Comparison of ENCODE assay signal across 23 cellular contexts in genomic region chr3:63990733-63991132, GRCh38. TPM values are rescaled to one million over a fixed set of nuclear protein-coding genes. Genes with fewer than 3 reads are reported as not detected.
DNase-seq lines count a peak whose midpoint lies in the region; ATAC-seq and TF ChIP-seq lines count a peak whose summit lies in the region.
"Had no signal": no experiment of that assay in that cellular context is flagged by ENCODE, and none has a peak within 500 bp of the region (broad histone marks: within the 10 kb centered on the region; RNA-seq: fewer than 3 reads in every experiment).

No MANE protein-coding gene starts in this region.

- DNase-seq in activated naive CD4-positive, alpha-beta T cell treated with anti-CD3 and anti-CD28 coated beads, Interleukin-2, amount 10 ng/mL, durations not matched to agents 7 days and 5 days = no peak
- no peak for DNase-seq in activated naive CD4-positive, alpha-beta T cell treated with anti-CD3 and anti-CD28 coated beads, Interleukin-2, amount 50 U/mL, for 16 hours
- DNase-seq in lung microvascular endothelial cell (ENCODE audit: low read depth in 2 of 2) (peak; percentile 16 to 49), COLO668 (lab: John Stamatoyannopoulos, UW; ENCODE audit: unreplicated experiment) (no peak), OCI-LY7 (ENCODE audit: low spot score) (no peak)
- DNase-seq in stimulated activated naive CD8-positive, alpha-beta T cell treated with anti-CD3 and anti-CD28 coated beads, Interleukin-15, amount 100 ng/mL, for 72 hours = no peak
- no peak for DNase-seq in stimulated activated CD4-positive, alpha-beta T cell treated with anti-CD3 and anti-CD28 coated beads, Interleukin-4, amount 100 ng/mL, for 4 hours
- DNase-seq: activated B cell treated with CpG ODN at 0.5 μM for 24 hours; activated effector memory CD4-positive, alpha-beta T cell treated with Interleukin-2 at 50 U/mL for 16 hours; DMS53; endodermal cell; GF-D8; mucosa of descending colon; NCI-H1105 treated with DMSO at 0.1 percent for 48 hours; NCI-H2107; NCI-H524; retina had no signal

- H3K36me3 ChIP-seq in OCI-LY7 (ENCODE audit: insufficient read depth, low read length) = peaks cover 99% of the 10 kb centered on the region

- H4K20me1 ChIP-seq in OCI-LY7 (ENCODE audit: insufficient read depth, low read length) = no peaks in the 10 kb centered on the region

- H3K27ac Mint-ChIP-seq in activated naive CD4-positive, alpha-beta T cell treated with anti-CD3 and anti-CD28 coated beads, Interleukin-2, amount 10 ng/mL, durations not matched to agents 7 days and 5 days = peak overlapping the region; percentile 69
- H3K27ac Mint-ChIP-seq in activated T-helper 17 cell treated with anti-CD3 and anti-CD28 coated beads, Interleukin-2, amount 50 U/mL, for 72 hours = peak overlapping the region; percentile 86
- peak overlapping the region; percentile 14 to 83 for H3K27ac Mint-ChIP-seq in stimulated activated naive CD8-positive, alpha-beta T cell treated with anti-CD3 and anti-CD28 coated beads, Interleukin-15, amount 100 ng/mL, for 72 hours
- H3K27ac Mint-ChIP-seq: endodermal cell had no signal

- no peaks in the 10 kb centered on the region for H3K9me2 ChIP-seq in OCI-LY7 (ENCODE audit: insufficient read depth, low read length)

- TF ChIP-seq CTCF in OCI-LY7 (conservative IDR thresholded peaks at IDR 0.05; ENCODE audit: low read length) = no peak

- POLR2A ChIA-PET in OCI-LY7 (lab: Charles Lee) = interaction anchor here (1.0 to 1.6 kb wide), 2 partner anchors 10 to 18 kb away, joined by 3 to 4 read pairs; no protein-coding TSS in a partner anchor

- CTCF ChIA-PET in activated naive CD4-positive, alpha-beta T cell treated with anti-CD3 and anti-CD28 coated beads, Interleukin-2, amount 10 ng/mL, durations not matched to agents 7 days and 5 days (lab: Charles Lee) = interaction anchor here (0.8 to 5.6 kb wide), 4 partner anchors 13 to 122 kb away, joined by 3 to 139 read pairs (median 15); partner anchors contain the start of gene PSMD6
- CTCF ChIA-PET in OCI-LY7 (lab: Charles Lee; ENCODE audit: unreplicated experiment) = no interaction called here

- no peak overlapping the region for H3K4me3 Mint-ChIP-seq in activated naive CD4-positive, alpha-beta T cell treated with anti-CD3 and anti-CD28 coated beads, Interleukin-2, amount 10 ng/mL, durations not matched to agents 7 days and 5 days
- H3K4me3 Mint-ChIP-seq in activated T-helper 17 cell treated with anti-CD3 and anti-CD28 coated beads, Interleukin-2, amount 50 U/mL, for 72 hours = no peak overlapping the region
- H3K4me3 Mint-ChIP-seq in stimulated activated naive CD8-positive, alpha-beta T cell treated with anti-CD3 and anti-CD28 coated beads, Interleukin-15, amount 100 ng/mL, for 72 hours = no peak overlapping the region
- H3K4me3 Mint-ChIP-seq: activated B cell treated with CpG ODN at 0.5 μM for 24 hours, endodermal cell had no signal

- no TSS peak for BruUV-seq in OCI-LY7 (replicated peaks; lab: Mats Ljungman, UMichigan)

- intact Hi-C loops in OCI-LY7 (cut with micrococcal nuclease; ENCODE audit: unreplicated experiment) = loop anchor here (5.0 kb wide), 2 partner anchors 78 to 163 kb away; partner anchors contain the start of gene SCAANT1

- no peak overlapping the region for H3K27ac ChIP-seq in OCI-LY7 (ENCODE audit: low read depth, low read length, poor library complexity, severe bottlenecking)
- H3K27ac ChIP-seq: ascending aorta, C4-2B, SK-N-MC, suprapubic skin, vagina had no signal

- H3K79me2 ChIP-seq in OCI-LY7 (ENCODE audit: insufficient read depth, low read depth, low read length) = no peaks in the 10 kb centered on the region

- no peaks in the 10 kb centered on the region for H3K27me3 Mint-ChIP-seq in activated naive CD4-positive, alpha-beta T cell treated with anti-CD3 and anti-CD28 coated beads, Interleukin-2, amount 10 ng/mL, durations not matched to agents 7 days and 5 days
- no peaks in the 10 kb centered on the region for H3K27me3 Mint-ChIP-seq in activated T-helper 17 cell treated with anti-CD3 and anti-CD28 coated beads, Interleukin-2, amount 50 U/mL, for 72 hours
- H3K27me3 Mint-ChIP-seq in stimulated activated naive CD8-positive, alpha-beta T cell treated with anti-CD3 and anti-CD28 coated beads, Interleukin-15, amount 100 ng/mL, for 72 hours = no peaks in the 10 kb centered on the region
- H3K27me3 Mint-ChIP-seq: activated B cell treated with CpG ODN at 0.5 μM for 24 hours had no signal

- no peaks in the 10 kb centered on the region for H3K9me3 ChIP-seq in OCI-LY7 (ENCODE audit: low read length)
- H3K9me3 ChIP-seq: ascending aorta, mucosa of descending colon, suprapubic skin, vagina had no signal

- H3K4me1 ChIP-seq in OCI-LY7 (ENCODE audit: insufficient read depth, low read length, poor library complexity, severe bottlenecking) = no peaks in the 10 kb centered on the region
- H3K4me1 ChIP-seq: ascending aorta, suprapubic skin, vagina had no signal

- no peak overlapping the region for H3K4me2 ChIP-seq in OCI-LY7 (ENCODE audit: low read length)

- H3K9me3 Mint-ChIP-seq in activated naive CD4-positive, alpha-beta T cell treated with anti-CD3 and anti-CD28 coated beads, Interleukin-2, amount 10 ng/mL, durations not matched to agents 7 days and 5 days = no peaks in the 10 kb centered on the region
- no peaks in the 10 kb centered on the region for H3K9me3 Mint-ChIP-seq in activated T-helper 17 cell treated with anti-CD3 and anti-CD28 coated beads, Interleukin-2, amount 50 U/mL, for 72 hours
- H3K9me3 Mint-ChIP-seq in stimulated activated naive CD8-positive, alpha-beta T cell treated with anti-CD3 and anti-CD28 coated beads, Interleukin-15, amount 100 ng/mL, for 72 hours = no peaks in the 10 kb centered on the region
- H3K9me3 Mint-ChIP-seq: activated B cell treated with CpG ODN at 0.5 μM for 24 hours, endodermal cell had no signal

- H3K4me3 ChIP-seq in OCI-LY7 (ENCODE audit: low read depth, low read length, poor library complexity, severe bottlenecking) = no peak overlapping the region
- H3K4me3 ChIP-seq: ascending aorta, mucosa of descending colon, SK-N-MC, suprapubic skin, vagina had no signal

- peaks cover 86% of the 10 kb centered on the region for H3K36me3 Mint-ChIP-seq in activated naive CD4-positive, alpha-beta T cell treated with anti-CD3 and anti-CD28 coated beads, Interleukin-2, amount 10 ng/mL, durations not matched to agents 7 days and 5 days
- H3K36me3 Mint-ChIP-seq in activated T-helper 17 cell treated with anti-CD3 and anti-CD28 coated beads, Interleukin-2, amount 50 U/mL, for 72 hours (ENCODE audit: low read depth) = peaks cover 97% of the 10 kb centered on the region

- H2AFZ ChIP-seq in OCI-LY7 (ENCODE audit: low read length) = no peak overlapping the region

- ATAC-seq in activated T-helper 17 cell treated with anti-CD3 and anti-CD28 coated beads, Interleukin-2, amount 50 U/mL, for 72 hours (replicated peaks) = no peak
- no peak for ATAC-seq in stimulated activated naive CD8-positive, alpha-beta T cell treated with anti-CD3 and anti-CD28 coated beads, Interleukin-15, amount 100 ng/mL, for 72 hours
- ATAC-seq: mucosa of descending colon had no signal

- peaks cover 50% of the 10 kb centered on the region for H3K4me1 Mint-ChIP-seq in activated naive CD4-positive, alpha-beta T cell treated with anti-CD3 and anti-CD28 coated beads, Interleukin-2, amount 10 ng/mL, durations not matched to agents 7 days and 5 days
- peaks cover 13% of the 10 kb centered on the region for H3K4me1 Mint-ChIP-seq in activated T-helper 17 cell treated with anti-CD3 and anti-CD28 coated beads, Interleukin-2, amount 50 U/mL, for 72 hours
- H3K4me1 Mint-ChIP-seq in stimulated activated naive CD8-positive, alpha-beta T cell treated with anti-CD3 and anti-CD28 coated beads, Interleukin-15, amount 100 ng/mL, for 72 hours = peaks cover 62% of the 10 kb centered on the region
- H3K4me1 Mint-ChIP-seq: activated B cell treated with CpG ODN at 0.5 μM for 24 hours had no signal

RNA-seq across cellular contexts. Expression of gene PSMD6, which starts 32.6 kb away (rescaled TPM):
- total RNA-seq in activated T-helper 17 cell treated with anti-CD3 and anti-CD28 coated beads, Interleukin-2, amount 50 U/mL, for 72 hours = 100 to 1,000 TPM in 1 of 2 donors, 10 to 100 TPM in 1; 79.4 to 113 TPM
- total RNA-seq in lung microvascular endothelial cell (80.6 and 81.5 TPM in 2 replicates), OCI-LY7 (2022) (93.6 and 106 TPM in 2 replicates)
- 65.2 and 74.1 TPM in 2 replicates for total RNA-seq in OCI-LY7 (2014; rRNA removed; shearing (Covaris generic))

Comparison
In these comparisons a context has a peak if more than half of its experiments do, and no peak if none do; other contexts are left out.
1. DNase-seq: peak in lung microvascular endothelial cell (2 of 2); none in activated naive CD4-positive, alpha-beta T cell treated with anti-CD3 and anti-CD28 coated beads, Interleukin-2, amount 10 ng/mL, durations not matched to agents 7 days and 5 days (single experiment), activated naive CD4-positive, alpha-beta T cell treated with anti-CD3 and anti-CD28 coated beads, Interleukin-2, amount 50 U/mL, for 16 hours (single experiment), stimulated activated naive CD8-positive, alpha-beta T cell treated with anti-CD3 and anti-CD28 coated beads, Interleukin-15, amount 100 ng/mL, for 72 hours (0 of 2), COLO668 (single experiment), OCI-LY7 (single experiment) and stimulated activated CD4-positive, alpha-beta T cell treated with anti-CD3 and anti-CD28 coated beads, Interleukin-4, amount 100 ng/mL, for 4 hours (0 of 2).
2. Peak in every context shown above with its lines, with median percentiles within 50 percentile points of each other: H3K27ac Mint-ChIP-seq.